ENCODE assay signal across 1 cellular context in genomic region chr6:87736809-87737540, GRCh38.
TF ChIP-seq lines count a peak whose summit lies in the region.

No MANE protein-coding gene starts in this region.

TF ChIP-seq in SK-N-SH treated with all-trans-retinoic acid at 6 μM for 48 hours, 23 proteins besides CTCF, POLR2A, EP300 and RAD21 (continued from another document):
- TF ChIP-seq ISL1 (CRISPR knock-in tag; IDR thresholded peaks at IDR 0.05): no peak
- TF ChIP-seq, protein P1, sequence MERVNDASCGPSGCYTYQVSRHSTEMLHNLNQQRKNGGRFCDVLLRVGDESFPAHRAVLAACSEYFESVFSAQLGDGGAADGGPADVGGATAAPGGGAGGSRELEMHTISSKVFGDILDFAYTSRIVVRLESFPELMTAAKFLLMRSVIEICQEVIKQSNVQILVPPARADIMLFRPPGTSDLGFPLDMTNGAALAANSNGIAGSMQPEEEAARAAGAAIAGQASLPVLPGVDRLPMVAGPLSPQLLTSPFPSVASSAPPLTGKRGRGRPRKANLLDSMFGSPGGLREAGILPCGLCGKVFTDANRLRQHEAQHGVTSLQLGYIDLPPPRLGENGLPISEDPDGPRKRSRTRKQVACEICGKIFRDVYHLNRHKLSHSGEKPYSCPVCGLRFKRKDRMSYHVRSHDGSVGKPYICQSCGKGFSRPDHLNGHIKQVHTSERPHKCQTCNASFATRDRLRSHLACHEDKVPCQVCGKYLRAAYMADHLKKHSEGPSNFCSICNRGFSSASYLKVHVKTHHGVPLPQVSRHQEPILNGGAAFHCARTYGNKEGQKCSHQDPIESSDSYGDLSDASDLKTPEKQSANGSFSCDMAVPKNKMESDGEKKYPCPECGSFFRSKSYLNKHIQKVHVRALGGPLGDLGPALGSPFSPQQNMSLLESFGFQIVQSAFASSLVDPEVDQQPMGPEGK (CRISPR knock-in tag; IDR thresholded peaks at IDR 0.05; ENCODE audit: borderline replicate concordance): no peak
- no peak for TF ChIP-seq OSR1 (CRISPR knock-in tag; IDR thresholded peaks at IDR 0.05)
- no peak for TF ChIP-seq CSRNP3 (CRISPR knock-in tag; IDR thresholded peaks at IDR 0.05)
